10 cellular contexts compared by ENCODE assay signal in the genomic region with DNA sequence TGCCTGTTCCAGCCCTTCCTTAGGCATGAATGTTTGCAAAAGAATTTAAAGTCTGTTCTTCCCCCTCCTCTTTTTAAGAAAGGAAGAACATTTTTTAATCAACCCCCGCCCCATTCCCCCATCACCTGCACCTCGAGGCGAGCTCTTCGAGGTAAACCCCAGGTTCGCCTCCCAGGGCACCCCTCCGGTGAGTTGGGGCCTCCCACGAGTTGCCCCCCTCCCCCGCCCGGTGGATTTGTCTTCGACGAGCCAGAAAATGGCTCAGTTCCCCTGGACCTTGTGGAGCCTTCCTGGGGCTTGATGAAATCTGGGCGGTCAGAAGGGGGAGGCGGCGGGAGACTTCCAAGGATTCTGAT. TPM values are rescaled to one million over a fixed set of nuclear protein-coding genes. Genes with fewer than 3 reads are reported as not detected.
DNase-seq lines count a peak whose midpoint lies in the region; FAIRE-seq and TF ChIP-seq lines count a peak whose summit lies in the region.
"Had no signal": no experiment of that assay in that cellular context is flagged by ENCODE, and none has a peak within 500 bp of the region (broad histone marks: within the 10 kb centered on the region; RNA-seq: fewer than 3 reads in every experiment).

No MANE protein-coding gene starts in this region.

- TF ChIP-seq CTCF in colonic mucosa (IDR thresholded peaks at IDR 0.05), result no peak

- no peaks in the 10 kb centered on the region for H3K9me3 Mint-ChIP-seq in immature natural killer cell

- DNase-seq in COLO668 (lab: John Stamatoyannopoulos, UW; ENCODE audit: unreplicated experiment), result peak; percentile 88
- no peak for DNase-seq in colonic mucosa
- no peak for DNase-seq in small intestine
- DNase-seq in immature natural killer cell, result no peak
- DNase-seq in GM19240 (ENCODE audit: insufficient read length, low spot score), result no peak
- DNase-seq: cortex of kidney, left cardiac atrium had no signal

- intact Hi-C loops in colonic mucosa (cut with DNase I), result no loop called here

- H3K4me1 ChIP-seq in HUES48 (ENCODE audit: control insufficient read depth, insufficient read depth, low read length) (peaks cover 21% of the 10 kb centered on the region), colonic mucosa (peaks cover 3% of the 10 kb centered on the region), muscle layer of duodenum (ENCODE audit: control insufficient read depth in 1 of 2, insufficient read depth in 2 of 2, low read length in 2 of 2) (peaks cover 3 to 30% of the 10 kb centered on the region in 2 donors), small intestine (ENCODE audit: control insufficient read depth in 2 of 2, insufficient read depth in 1 of 2, low read depth in 1 of 2, low read length in 1 of 2) (peaks cover 0 to 3% of the 10 kb centered on the region in 2 donors)

- no peak overlapping the region for H3K27ac Mint-ChIP-seq in immature natural killer cell

- H3K27me3 ChIP-seq in HUES48 (ENCODE audit: control insufficient read depth, insufficient read depth, low read length) (peaks cover 47% of the 10 kb centered on the region), colonic mucosa (peaks cover 23% of the 10 kb centered on the region), muscle layer of duodenum (ENCODE audit: low read depth, low read length) (peaks cover 39% of the 10 kb centered on the region), small intestine (ENCODE audit: control insufficient read depth in 2 of 2, insufficient read depth in 2 of 2, low read length in 2 of 2) (peaks cover 0 to 34% of the 10 kb centered on the region in 2 donors)

- no peaks in the 10 kb centered on the region for H3K9me3 ChIP-seq in HUES48 (ENCODE audit: control insufficient read depth, insufficient read depth, low read length)
- no peaks in the 10 kb centered on the region for H3K9me3 ChIP-seq in colonic mucosa
- H3K9me3 ChIP-seq in muscle layer of duodenum (ENCODE audit: control insufficient read depth in 1 of 2, low read length in 2 of 2), result no peaks in the 10 kb centered on the region
- H3K9me3 ChIP-seq in small intestine (ENCODE audit: control insufficient read depth, low read depth), result no peaks in the 10 kb centered on the region
- H3K9me3 ChIP-seq: vagina had no signal

- H3K36me3 ChIP-seq in HUES48 (ENCODE audit: control insufficient read depth, insufficient read depth, low read length), result no peaks in the 10 kb centered on the region
- H3K36me3 ChIP-seq in colonic mucosa, result no peaks in the 10 kb centered on the region
- no peaks in the 10 kb centered on the region for H3K36me3 ChIP-seq in muscle layer of duodenum (ENCODE audit: control insufficient read depth in 1 of 2, insufficient read depth in 2 of 2, low read length in 2 of 2)
- no peaks in the 10 kb centered on the region for H3K36me3 ChIP-seq in small intestine (ENCODE audit: control insufficient read depth in 2 of 2, insufficient read depth in 2 of 2, low read length in 2 of 2)
- H3K36me3 ChIP-seq: vagina had no signal

- peaks cover 8 to 43% (median 20%) of the 10 kb centered on the region in 3 donors for H3K27me3 Mint-ChIP-seq in immature natural killer cell (ENCODE audit: low read depth in 3 of 3)

- H3K4me3 ChIP-seq in HUES48 (ENCODE audit: low read depth, low read length) (peak overlapping the region; percentile 65), colonic mucosa (peak overlapping the region; percentile 63), muscle layer of duodenum (ENCODE audit: low read depth in 1 of 2, low read length in 2 of 2) (peak overlapping the region; percentile 7 to 65), small intestine (ENCODE audit: low read depth in 1 of 2, low read length in 2 of 2) (peak overlapping the region in 1 of 2 donors; percentile 61)

- no peaks in the 10 kb centered on the region for H3K36me3 Mint-ChIP-seq in immature natural killer cell

- 0 out of 2 replicates have a peak overlapping the region, but pooled peaks have one; percentile 29 for H3K9ac ChIP-seq in HUES48 (ENCODE audit: low read depth, low read length)
- H3K9ac ChIP-seq in colonic mucosa (ENCODE audit: low read depth in 2 of 2, low read length in 2 of 2), result peak overlapping the region; percentile 43 to 89

- H3K27ac ChIP-seq in HUES48 (ENCODE audit: low read depth, low read length) (peak overlapping the region; percentile 56), colonic mucosa (peak overlapping the region; percentile 93), muscle layer of duodenum (ENCODE audit: low read length) (no peak overlapping the region), small intestine (ENCODE audit: low read depth in 1 of 2, low read length in 1 of 2) (no peak overlapping the region)

- H3K4me3 Mint-ChIP-seq in immature natural killer cell, result no peak overlapping the region

- WGBS in small intestine, 3 donors, result 7 to 15% (median 8%) methylated on average over 14 of the region's 14 CpGs

- H3K4me1 Mint-ChIP-seq in immature natural killer cell, result peaks cover 0 to 7% of the 10 kb centered on the region in 2 donors

- no peak for FAIRE-seq in small intestine (lab: Jason Lieb, UNC)

RNA-seq across cellular contexts. Expression of a gene that starts 0.3 kb away (rescaled TPM):
- 10 to 100 TPM; 13.5 to 22.8 TPM for total RNA-seq in colonic mucosa
- polyA plus RNA-seq in small intestine (10 to 100 TPM in 2 of 3 donors, 1 to 10 TPM in 1; 8.2 to 23.3 (median 12.7) TPM), immature natural killer cell (not detected)
- total RNA-seq: left cardiac atrium had no signal

Comparison
In these comparisons a context has a peak if more than half of its experiments do, and no peak if none do; other contexts are left out.
1. H3K27ac ChIP-seq: peak in HUES48 (single experiment) and colonic mucosa (single experiment); none in muscle layer of duodenum (single experiment) and small intestine (0 of 2).
2. RNA of a gene that starts 0.3 kb away (polyA plus RNA-seq): 8.2 to 23.3 TPM in small intestine; not detected in immature natural killer cell; every median in the first group is over 4 times any median in the second.